ENCODE assay signal across 11 cellular contexts in the genomic region with DNA sequence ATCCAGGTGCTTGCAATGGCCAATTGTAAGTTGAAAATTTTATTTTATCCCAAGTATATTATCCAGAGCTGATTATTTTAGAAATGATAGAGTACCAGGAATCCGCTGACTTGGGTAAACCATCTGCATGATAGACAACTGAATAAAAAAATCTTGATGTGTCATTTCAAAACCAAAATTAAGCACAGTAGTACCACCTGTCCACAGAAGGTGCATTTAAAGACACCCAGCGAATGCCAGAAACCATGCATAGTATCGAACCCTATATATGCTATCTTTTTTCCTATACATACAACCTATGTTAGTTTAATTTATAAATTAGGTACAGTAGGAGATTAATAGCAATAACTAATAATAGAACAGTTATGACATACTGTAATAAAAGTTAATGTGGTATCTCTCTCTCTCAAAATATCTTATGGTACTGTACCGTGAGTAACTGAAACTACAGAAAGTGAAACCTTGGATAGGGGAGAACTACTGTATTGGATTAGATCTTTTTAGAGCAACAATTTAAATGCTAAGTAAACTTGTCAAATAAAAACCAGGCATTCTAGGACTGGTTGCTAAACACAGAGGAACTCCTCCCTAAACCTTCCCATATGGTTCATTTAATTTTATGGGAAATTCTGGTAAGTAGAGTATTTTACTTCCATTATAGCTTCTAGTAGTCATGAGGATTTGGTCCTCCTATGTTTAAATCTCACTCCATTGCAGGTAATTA. TPM values are rescaled to one million over a fixed set of nuclear protein-coding genes. Genes with fewer than 3 reads are reported as not detected.
DNase-seq lines count a peak whose midpoint lies in the region; ATAC-seq lines count a peak whose summit lies in the region.
"Had no signal": no experiment of that assay in that cellular context is flagged by ENCODE, and none has a peak within 500 bp of the region (broad histone marks: within the 10 kb centered on the region; RNA-seq: fewer than 3 reads in every experiment).

No MANE protein-coding gene starts in this region.

- CTCF ChIA-PET in activated CD8-positive, alpha-beta memory T cell treated with anti-CD3 and anti-CD28 coated beads, Interleukin-2, amount 10 ng/mL, durations not matched to agents 7 days and 5 days (lab: Charles Lee), result interaction anchor here (1.1 to 1.2 kb wide), 2 partner anchors 10 to 66 kb away, joined by 3 read pairs; no protein-coding TSS in a partner anchor

- H3K4me1 ChIP-seq in skeletal muscle satellite cell (ENCODE audit: control insufficient read depth, insufficient read depth, low read length) (peaks cover 11% of the 10 kb centered on the region), HAP-1 (peaks cover 17% of the 10 kb centered on the region)

- H3K9me3 ChIP-seq in skeletal muscle satellite cell (replicated peaks; ENCODE audit: low read length) (no peaks in the 10 kb centered on the region), HAP-1 (no peaks in the 10 kb centered on the region)

- DNase-seq in activated CD8-positive, alpha-beta memory T cell treated with anti-CD3 and anti-CD28 coated beads, Interleukin-2, amount 10 ng/mL, durations not matched to agents 7 days and 5 days, result no peak
- no peak for DNase-seq in activated CD8-positive, alpha-beta memory T cell treated with anti-CD3 and anti-CD28 coated beads for 24 hours
- DNase-seq in activated T-helper 1 cell treated with anti-CD3 and anti-CD28 coated beads, Interleukin-12 subunit alpha, Interleukin-12 subunit beta, Interleukin-2, Interleukin-4 antibody, amounts not matched to agents 30 ng/mL and 10 ng/mL and 1 ng/mL, durations not matched to agents 14 hours and 24 hours and 36 hours (ENCODE audit: low spot score), result no peak
- DNase-seq in HAP-1 (ENCODE audit: low spot score in 2 of 2), result no peak
- DNase-seq: AML-193; NCI-H526 treated with DMSO at 0.1 percent for 48 hours; stimulated activated naive CD4-positive, alpha-beta T cell treated with Interleukin-2 at 50 U/mL for 16 hours had no signal

- H3K4me3 ChIP-seq in skeletal muscle satellite cell (ENCODE audit: low read length) (no peak overlapping the region), HAP-1 (no peak overlapping the region)

- in situ Hi-C loops in HAP-1 (cut with MboI; ENCODE audit: low sequenced_read_pairs), result no loop called here

- H3K27me3 ChIP-seq in skeletal muscle satellite cell (ENCODE audit: control insufficient read depth, insufficient read depth, low read length) (no peaks in the 10 kb centered on the region), HAP-1 (ENCODE audit: low read depth) (no peaks in the 10 kb centered on the region)

- peaks cover 62% of the 10 kb centered on the region for H3K36me3 Mint-ChIP-seq in activated CD8-positive, alpha-beta memory T cell treated with anti-CD3 and anti-CD28 coated beads, Interleukin-2, amount 10 ng/mL, durations not matched to agents 7 days and 5 days
- peaks cover 1% of the 10 kb centered on the region for H3K36me3 Mint-ChIP-seq in activated T-helper 1 cell treated with anti-CD3 and anti-CD28 coated beads, Interleukin-12 subunit alpha, Interleukin-12 subunit beta, Interleukin-2, Interleukin-4 antibody, amounts not matched to agents 30 ng/mL and 10 ng/mL and 1 ng/mL, durations not matched to agents 14 hours and 24 hours and 36 hours (ENCODE audit: low read depth)

- H3K27ac Mint-ChIP-seq in activated CD8-positive, alpha-beta memory T cell treated with anti-CD3 and anti-CD28 coated beads, Interleukin-2, amount 10 ng/mL, durations not matched to agents 7 days and 5 days, result peak overlapping the region; percentile 36
- no peak overlapping the region for H3K27ac Mint-ChIP-seq in activated T-helper 1 cell treated with anti-CD3 and anti-CD28 coated beads, Interleukin-12 subunit alpha, Interleukin-12 subunit beta, Interleukin-2, Interleukin-4 antibody, amounts not matched to agents 30 ng/mL and 10 ng/mL and 1 ng/mL, durations not matched to agents 14 hours and 24 hours and 36 hours

- peak; percentile 57 for ATAC-seq in activated CD8-positive, alpha-beta memory T cell treated with anti-CD3 and anti-CD28 coated beads, Interleukin-2, amount 10 ng/mL, durations not matched to agents 7 days and 5 days
- ATAC-seq in HG02798 (IDR thresholded peaks at IDR 0.05; ENCODE audit: poor library complexity, unreplicated experiment) (peak; percentile 43), GM19328 (IDR thresholded peaks at IDR 0.05; ENCODE audit: unreplicated experiment) (no peak), HG03025 (IDR thresholded peaks at IDR 0.05; ENCODE audit: low FRiP score, unreplicated experiment) (no peak)

- H3K9ac ChIP-seq in skeletal muscle satellite cell (ENCODE audit: low read depth, low read length), result no peak overlapping the region

- peak overlapping the region; percentile 3 for H3K4me2 ChIP-seq in skeletal muscle satellite cell (ENCODE audit: low read length)

- H3K9me3 Mint-ChIP-seq in activated CD8-positive, alpha-beta memory T cell treated with anti-CD3 and anti-CD28 coated beads, Interleukin-2, amount 10 ng/mL, durations not matched to agents 7 days and 5 days (ENCODE audit: low read depth), result no peaks in the 10 kb centered on the region
- H3K9me3 Mint-ChIP-seq in activated T-helper 1 cell treated with anti-CD3 and anti-CD28 coated beads, Interleukin-12 subunit alpha, Interleukin-12 subunit beta, Interleukin-2, Interleukin-4 antibody, amounts not matched to agents 30 ng/mL and 10 ng/mL and 1 ng/mL, durations not matched to agents 14 hours and 24 hours and 36 hours, result no peaks in the 10 kb centered on the region

- H3K36me3 ChIP-seq in skeletal muscle satellite cell (ENCODE audit: insufficient read depth, low read length), result no peaks in the 10 kb centered on the region
- H3K36me3 ChIP-seq in HAP-1 (replicated peaks), result peaks cover 8% of the 10 kb centered on the region; the same call in 1 of the 2 replicates

- H3K4me3 Mint-ChIP-seq in activated CD8-positive, alpha-beta memory T cell treated with anti-CD3 and anti-CD28 coated beads, Interleukin-2, amount 10 ng/mL, durations not matched to agents 7 days and 5 days, result peak overlapping the region; percentile 30
- H3K4me3 Mint-ChIP-seq in activated T-helper 1 cell treated with anti-CD3 and anti-CD28 coated beads, Interleukin-12 subunit alpha, Interleukin-12 subunit beta, Interleukin-2, Interleukin-4 antibody, amounts not matched to agents 30 ng/mL and 10 ng/mL and 1 ng/mL, durations not matched to agents 14 hours and 24 hours and 36 hours, result peak overlapping the region; percentile 63

- no peaks in the 10 kb centered on the region for H3K27me3 Mint-ChIP-seq in activated CD8-positive, alpha-beta memory T cell treated with anti-CD3 and anti-CD28 coated beads, Interleukin-2, amount 10 ng/mL, durations not matched to agents 7 days and 5 days
- no peaks in the 10 kb centered on the region for H3K27me3 Mint-ChIP-seq in activated T-helper 1 cell treated with anti-CD3 and anti-CD28 coated beads, Interleukin-12 subunit alpha, Interleukin-12 subunit beta, Interleukin-2, Interleukin-4 antibody, amounts not matched to agents 30 ng/mL and 10 ng/mL and 1 ng/mL, durations not matched to agents 14 hours and 24 hours and 36 hours (ENCODE audit: insufficient read depth)

- H3K4me1 Mint-ChIP-seq in activated CD8-positive, alpha-beta memory T cell treated with anti-CD3 and anti-CD28 coated beads, Interleukin-2, amount 10 ng/mL, durations not matched to agents 7 days and 5 days, result peaks cover 85% of the 10 kb centered on the region
- H3K4me1 Mint-ChIP-seq in activated T-helper 1 cell treated with anti-CD3 and anti-CD28 coated beads, Interleukin-12 subunit alpha, Interleukin-12 subunit beta, Interleukin-2, Interleukin-4 antibody, amounts not matched to agents 30 ng/mL and 10 ng/mL and 1 ng/mL, durations not matched to agents 14 hours and 24 hours and 36 hours (ENCODE audit: low read depth), result peaks cover 91% of the 10 kb centered on the region

- intact Hi-C loops in activated T-helper 1 cell treated with anti-CD3 and anti-CD28 coated beads, Interleukin-12 subunit alpha, Interleukin-12 subunit beta, Interleukin-2, Interleukin-4 antibody, amounts not matched to agents 30 ng/mL and 10 ng/mL and 1 ng/mL, durations not matched to agents 14 hours and 24 hours and 36 hours (cut with micrococcal nuclease), result loop anchor here (10.0 kb wide), 1 partner anchor 521 kb away; a partner anchor contains a TSS

RNA-seq across cellular contexts. Expression of a gene that starts 6.3 kb away (rescaled TPM):
- total RNA-seq in activated CD8-positive, alpha-beta memory T cell treated with anti-CD3 and anti-CD28 coated beads, Interleukin-2, amount 10 ng/mL, durations not matched to agents 7 days and 5 days, result 10 to 100 TPM; 27.5 to 40.5 TPM
- total RNA-seq in activated T-helper 1 cell treated with anti-CD3 and anti-CD28 coated beads, Interleukin-12 subunit alpha, Interleukin-12 subunit beta, Interleukin-2, Interleukin-4 antibody, amounts not matched to agents 30 ng/mL and 10 ng/mL and 1 ng/mL, durations not matched to agents 14 hours and 24 hours and 36 hours, result 12.9 and 13.6 TPM in 2 replicates
- 6.1 and 6.6 TPM in 2 replicates for total RNA-seq in skeletal muscle satellite cell (2012; rRNA removed)

Comparison
In these comparisons a context has a peak if more than half of its experiments do, and no peak if none do; other contexts are left out.
1. ATAC-seq: peak in activated CD8-positive, alpha-beta memory T cell treated with anti-CD3 and anti-CD28 coated beads, Interleukin-2, amount 10 ng/mL, durations not matched to agents 7 days and 5 days (single experiment) and HG02798 (single experiment); none in GM19328 (single experiment) and HG03025 (single experiment).